Comparison of ENCODE assay signal across 8 cellular contexts in genomic region chr6:105137388-105137787, GRCh38. TPM values are rescaled to one million over a fixed set of nuclear protein-coding genes. Genes with fewer than 3 reads are reported as not detected.
A peak's percentile ranks its signal among the peaks of the same experiment; 100 is the strongest.
DNase-seq lines count a peak whose midpoint lies in the region; ATAC-seq, FAIRE-seq and TF ChIP-seq lines count a peak whose summit lies in the region.

No MANE protein-coding gene starts in this region.

- H3K36me3 ChIP-seq in SJSA1 (peaks cover 12% of the 10 kb centered on the region), gastroesophageal sphincter (no peaks in the 10 kb centered on the region)

- H3K27me3 ChIP-seq in SJSA1 (replicated peaks) (no peaks in the 10 kb centered on the region), gastroesophageal sphincter (no peaks in the 10 kb centered on the region)

- no peak for TF ChIP-seq CTCF in gastroesophageal sphincter (IDR thresholded peaks at IDR 0.05)

- peaks cover 12% of the 10 kb centered on the region; the same call in 1 of the 2 replicates for H3K4me1 ChIP-seq in SJSA1 (replicated peaks)
- peaks cover 0 to 28% (median 0%) of the 10 kb centered on the region in 3 donors for H3K4me1 ChIP-seq in gastroesophageal sphincter

- no peak for ATAC-seq in gastroesophageal sphincter

- 20% methylated on average over 1 of the region's 32 CpGs; no CpG with 5 or more reads in 1 of the 2 donors for whole genome bisulfite sequencing in gastroesophageal sphincter (ENCODE audit: low coverage in 1 of 2), 2 donors

- intact Hi-C loops in posterior cingulate gyrus (cut with DNase I) = no loop called here

- TF ChIP-seq POLR2A in gastroesophageal sphincter (IDR thresholded peaks at IDR 0.05) = no peak

- H3K9me3 ChIP-seq in SJSA1 (replicated peaks) (no peaks in the 10 kb centered on the region), gastroesophageal sphincter (no peaks in the 10 kb centered on the region)

- no peak for FAIRE-seq in GM19239 (lab: Jason Lieb, UNC)

- DNase-seq in SJSA1 (ENCODE audit: low read depth in 1 of 2, low spot score in 2 of 2) (peak in 1 of 2 experiments; percentile 62), posterior cingulate gyrus (peak in 6 of 10 donors; percentile 9 to 82 (median 52)), GM19239 (ENCODE audit: insufficient read length, low spot score) (no peak), NCI-H1048 (lab: John Stamatoyannopoulos, UW) (no peak), A172 (ENCODE audit: low spot score) (no peak), NCI-H82 treated with DMSO at 0.1 percent for 48 hours (lab: John Stamatoyannopoulos, UW; ENCODE audit: unreplicated experiment) (no peak)

- peak overlapping the region; percentile 45; the same call in 1 of the 2 replicates for H3K4me3 ChIP-seq in GM08714 (ENCODE audit: low read length)
- peak overlapping the region; percentile 95 for H3K4me3 ChIP-seq in SJSA1
- peak overlapping the region; percentile 70 to 93 for H3K4me3 ChIP-seq in gastroesophageal sphincter

- H3K27ac ChIP-seq in SJSA1 (peak overlapping the region; percentile 32; the same call in 1 of the 2 replicates), gastroesophageal sphincter (peak overlapping the region; percentile 43 to 89 (median 89))

- TF ChIP-seq EP300 in gastroesophageal sphincter (IDR thresholded peaks at IDR 0.05) = no peak

RNA-seq across cellular contexts. Expression of gene POPDC3, which starts 42.4 kb away (rescaled TPM):
- total RNA-seq in SJSA1 (2014; rRNA removed; shearing (Covaris generic)) = 41.7 and 51.3 TPM in 2 replicates
- total RNA-seq in gastroesophageal sphincter = 1 to 10 TPM in 1 of 4 donors, not detected in 3; 1.5 TPM
- total RNA-seq in A172 (2014; rRNA removed; shearing (Covaris generic)) = 29.4 and 45.7 TPM in 2 replicates

Comparison
In these comparisons a context has a peak if more than half of its experiments do, and no peak if none do; other contexts are left out.
1. H3K4me3 ChIP-seq: peak in every context shown above with its lines; median percentile 95 in SJSA1; 82 in gastroesophageal sphincter; 45 in GM08714.
2. DNase-seq: peak in posterior cingulate gyrus (6 of 10); none in GM19239 (single experiment), NCI-H1048 (single experiment), A172 (single experiment) and NCI-H82 treated with DMSO at 0.1 percent for 48 hours (single experiment).
3. RNA of gene POPDC3, which starts 42.4 kb away (total RNA-seq): 41.7 to 51.3 TPM in SJSA1 and 29.4 to 45.7 TPM in A172; 1.5 TPM in gastroesophageal sphincter; every median in the first group is over 10 times any median in the second.